ENCODE assay signal across 30 cellular contexts in the genomic region with DNA sequence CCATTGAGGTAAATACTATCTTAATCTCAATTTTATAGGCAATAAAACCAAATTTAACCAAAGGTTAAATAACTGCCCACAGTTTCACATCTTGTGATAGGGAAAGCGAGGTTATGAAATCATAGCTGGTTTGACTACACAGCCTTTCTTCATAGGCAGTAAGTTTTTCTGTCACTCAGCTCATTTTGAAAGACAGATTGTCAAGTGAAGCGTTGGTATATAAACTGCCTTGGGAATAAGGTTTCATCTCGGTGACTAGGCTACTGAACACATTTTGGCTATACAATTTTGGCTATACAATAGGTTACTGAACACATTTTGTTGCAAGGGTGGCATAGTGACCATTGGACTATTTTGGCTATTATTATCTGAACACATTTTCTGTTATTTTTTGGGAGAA.
"Had no signal": no experiment of that assay in that cellular context is flagged by ENCODE, and none has a peak within 500 bp of the region (broad histone marks: within the 10 kb centered on the region; RNA-seq: fewer than 3 reads in every experiment).

No MANE protein-coding gene starts in this region.

- H3K27ac ChIP-seq: adrenal gland, ascending aorta, body of pancreas, brain microvascular endothelial cell, breast epithelium, cardiac muscle cell had no signal

- H3K27me3 ChIP-seq: adrenal gland, ascending aorta, body of pancreas, brain microvascular endothelial cell, breast epithelium, cardiac muscle cell had no signal

- DNase-seq: activated effector memory CD4-positive, alpha-beta T cell treated with anti-CD3 and anti-CD28 coated beads, Interleukin-2, amount 50 U/mL, for 16 hours; activated effector memory CD4-positive, alpha-beta T cell treated with Interleukin-2 at 50 U/mL for 16 hours; activated gamma-delta T cell; activated gamma-delta T cell treated with Interleukin-2 at 50 U/mL for 16 hours; activated naive CD4-positive, alpha-beta T cell; activated naive CD4-positive, alpha-beta T cell treated with anti-CD3 and anti-CD28 coated beads for 36 hours; activated naive CD4-positive, alpha-beta T cell treated with anti-CD3 and anti-CD28 coated beads, Interleukin-2, amount 10 ng/mL, durations not matched to agents 7 days and 5 days; activated naive CD4-positive, alpha-beta T cell treated with anti-CD3 and anti-CD28 coated beads, Interleukin-2, amount 50 U/mL, for 16 hours; activated naive CD4-positive, alpha-beta T cell treated with Interleukin-2 at 50 U/mL for 16 hours; activated naive CD8-positive, alpha-beta T cell treated with anti-CD3 and anti-CD28 coated beads for 36 hours; activated naive CD8-positive, alpha-beta T cell treated with anti-CD3 and anti-CD28 coated beads, Interleukin-2, amount 10 ng/mL, durations not matched to agents 7 days and 5 days; activated naive CD8-positive, alpha-beta T cell treated with anti-CD3 and anti-CD28 coated beads, Interleukin-2, amount 50 U/mL, for 24 hours; activated T-cell treated with anti-CD3 and anti-CD28 coated beads, Interleukin-2, amount 50 U/mL, for 1 hour; activated T-cell treated with anti-CD3 and anti-CD28 coated beads, Interleukin-2, amount 50 U/mL, for 24 hours; activated T-cell treated with anti-CD3 and anti-CD28 coated beads, Interleukin-2, amount 50 U/mL, for 4 hours; activated T-cell treated with anti-CD3 and anti-CD28 coated beads, Interleukin-2, amount 50 U/mL, for 48 hours; activated T-cell treated with anti-CD3 and anti-CD28 coated beads, Interleukin-2, amount 50 U/mL, for 72 hours; adrenal gland; amniotic stem cell; amygdala; anterior cingulate cortex; aorta; body of pancreas; brain microvascular endothelial cell; caudate nucleus; central memory CD4-positive, alpha-beta T cell; cerebellar nuclear complex had no signal

- H3K4me3 ChIP-seq: adrenal gland, ascending aorta, body of pancreas, breast epithelium, cardiac muscle cell had no signal

- H3K36me3 ChIP-seq: adrenal gland, ascending aorta, brain microvascular endothelial cell, breast epithelium, cardiac muscle cell had no signal

- H3K9me3 ChIP-seq: adrenal gland, ascending aorta, body of pancreas had no signal
